Comparison of ENCODE assay signal across 8 cellular contexts in the genomic region with DNA sequence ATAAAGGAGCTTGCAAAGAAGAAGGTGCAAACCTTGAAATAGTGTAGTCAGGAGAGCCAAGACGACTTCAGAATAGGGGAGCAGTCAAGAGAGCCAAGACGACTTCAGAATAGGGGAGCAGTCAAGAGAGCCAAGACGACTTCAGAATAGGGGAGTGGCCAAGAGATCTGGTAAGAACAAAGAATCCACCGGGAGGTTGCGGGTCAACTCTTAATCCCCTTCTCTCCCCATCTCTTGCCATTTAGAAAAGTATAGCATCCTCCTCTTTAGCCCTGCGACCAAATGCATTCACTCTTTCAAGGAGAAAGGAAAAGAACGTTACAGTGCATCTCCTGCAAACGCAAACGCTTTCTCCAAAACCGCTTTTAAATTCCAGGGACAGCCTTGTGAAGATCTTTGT. TPM values are rescaled to one million over a fixed set of nuclear protein-coding genes. Genes with fewer than 3 reads are reported as not detected.
DNase-seq lines count a peak whose midpoint lies in the region; ATAC-seq, FAIRE-seq and TF ChIP-seq lines count a peak whose summit lies in the region.

No MANE protein-coding gene starts in this region.

- H3K4me2 ChIP-seq in OCI-LY1 (ENCODE audit: low read length): peak overlapping the region; percentile 66

- H3K9ac ChIP-seq in OCI-LY1 (ENCODE audit: low read length): peak overlapping the region; percentile 88
- H3K9ac ChIP-seq in endodermal cell (ENCODE audit: extremely low read depth, low read length, poor library complexity, severe bottlenecking): peak overlapping the region; percentile 96

- ATAC-seq in GM18498 (IDR thresholded peaks at IDR 0.05; ENCODE audit: unreplicated experiment): no peak
- no peak for ATAC-seq in HG03378 (IDR thresholded peaks at IDR 0.05; ENCODE audit: unreplicated experiment)

- H3K4me3 ChIP-seq in OCI-LY1 (ENCODE audit: low read depth, low read length, poor library complexity, severe bottlenecking) (peak overlapping the region; percentile 77), endodermal cell (ENCODE audit: low read length) (peak overlapping the region; percentile 99), neuron (ENCODE audit: low read length) (peak overlapping the region; percentile 67)

- peak overlapping the region; percentile 94 for H3K4me3 Mint-ChIP-seq in Calu3 (ENCODE audit: low read depth, unreplicated experiment)
- peak overlapping the region; percentile 96 for H3K4me3 Mint-ChIP-seq in endodermal cell

- TF ChIP-seq CTCF in Calu3 (IDR thresholded peaks at IDR 0.05; ENCODE audit: unreplicated experiment) (no peak), OCI-LY1 (IDR thresholded peaks at IDR 0.05; ENCODE audit: low read length) (no peak), endodermal cell (conservative IDR thresholded peaks at IDR 0.05) (no peak)

- H3K4me1 ChIP-seq in OCI-LY1 (ENCODE audit: insufficient read depth, low read length, severe bottlenecking) (peaks cover 21% of the 10 kb centered on the region), endodermal cell (ENCODE audit: control insufficient read depth, insufficient read depth, low read length) (peaks cover 3% of the 10 kb centered on the region), neuron (ENCODE audit: insufficient read depth, low read length) (peaks cover 8% of the 10 kb centered on the region)

- no peaks in the 10 kb centered on the region for H4K20me1 ChIP-seq in OCI-LY1 (ENCODE audit: insufficient read depth, low read length)

- TSS peak; percentile 56 for BruUV-seq in Calu3 (replicated peaks; lab: Mats Ljungman, UMichigan)

- H3K36me3 Mint-ChIP-seq in Calu3 (ENCODE audit: insufficient read depth, unreplicated experiment) (peaks cover 79% of the 10 kb centered on the region), endodermal cell (ENCODE audit: low read depth) (peaks cover 23% of the 10 kb centered on the region)

- H3K27ac Mint-ChIP-seq in Calu3 (ENCODE audit: unreplicated experiment): peak overlapping the region; percentile 89
- peak overlapping the region; percentile 97 for H3K27ac Mint-ChIP-seq in endodermal cell

- H3K27ac ChIP-seq in OCI-LY1 (ENCODE audit: low read depth, low read length, poor library complexity, severe bottlenecking) (no peak overlapping the region), endodermal cell (ENCODE audit: low read depth, low read length) (peak overlapping the region; percentile 91)

- no peaks in the 10 kb centered on the region for H3K27me3 ChIP-seq in OCI-LY1 (ENCODE audit: insufficient read depth, low read length)
- no peaks in the 10 kb centered on the region for H3K27me3 ChIP-seq in endodermal cell (ENCODE audit: control insufficient read depth, insufficient read depth, low read length, poor library complexity, severe bottlenecking)
- no peaks in the 10 kb centered on the region for H3K27me3 ChIP-seq in neuron (ENCODE audit: insufficient read depth, low read length)

- H3F3A ChIP-seq in OCI-LY1 (ENCODE audit: insufficient read depth, low read length): no peaks in the 10 kb centered on the region

- peaks cover 17% of the 10 kb centered on the region for H3K79me2 ChIP-seq in OCI-LY1 (ENCODE audit: insufficient read depth, low read length)

- H3K36me3 ChIP-seq in OCI-LY1 (ENCODE audit: insufficient read depth, low read length) (peaks cover 24% of the 10 kb centered on the region; the same call in 1 of the 2 replicates), endodermal cell (ENCODE audit: control insufficient read depth, insufficient read depth, low read length) (peaks cover 34% of the 10 kb centered on the region), neuron (ENCODE audit: insufficient read depth, low read length) (peaks cover 26% of the 10 kb centered on the region)

- no peak overlapping the region for H2AFZ ChIP-seq in OCI-LY1 (ENCODE audit: low read length)
- peak overlapping the region; percentile 86 for H2AFZ ChIP-seq in neuron (ENCODE audit: low read depth, low read length)

- peaks cover 49% of the 10 kb centered on the region for H3K4me1 Mint-ChIP-seq in Calu3 (ENCODE audit: low read depth, unreplicated experiment)
- H3K4me1 Mint-ChIP-seq in endodermal cell: peaks cover 38% of the 10 kb centered on the region

- H3K9me3 Mint-ChIP-seq in Calu3 (ENCODE audit: low read depth, unreplicated experiment) (no peaks in the 10 kb centered on the region), endodermal cell (no peaks in the 10 kb centered on the region)

- DNase-seq in Calu3: no peak
- DNase-seq in endodermal cell: no peak
- DNase-seq in stimulated activated CD4-positive, alpha-beta T cell treated with anti-CD3 and anti-CD28 coated beads, Interleukin-2, amount 100 ng/mL, for 24 hours: no peak
- DNase-seq in urothelium cell line (ENCODE audit: low spot score): no peak

- CTCF ChIA-PET in Calu3 (lab: Charles Lee): interaction anchor here (1.1 to 2.2 kb wide), 2 partner anchors 29 to 87 kb away, joined by 3 to 5 read pairs; no protein-coding TSS in a partner anchor

- H3K9me2 ChIP-seq in OCI-LY1 (ENCODE audit: low read depth, low read length): no peaks in the 10 kb centered on the region

- WGBS in endodermal cell (ENCODE audit: insufficient coverage in 1 of 2, insufficient read length in 1 of 2), 2 experiments: 0 to 1% methylated on average over 10 of the region's 10 CpGs

- intact Hi-C loops in Calu3 (cut with micrococcal nuclease; ENCODE audit: unreplicated experiment): loop anchor here (1.0 to 5.0 kb wide), 3 partner anchors 17 to 115 kb away; no protein-coding TSS in a partner anchor

- FAIRE-seq in urothelium cell line (lab: Jason Lieb, UNC): no peak

- H3K27me3 Mint-ChIP-seq in Calu3 (ENCODE audit: unreplicated experiment) (no peaks in the 10 kb centered on the region), endodermal cell (ENCODE audit: insufficient read depth) (no peaks in the 10 kb centered on the region)

- H3K9me3 ChIP-seq in OCI-LY1 (ENCODE audit: low read length): no peaks in the 10 kb centered on the region
- no peaks in the 10 kb centered on the region for H3K9me3 ChIP-seq in endodermal cell (ENCODE audit: control insufficient read depth, low read length)
- H3K9me3 ChIP-seq in neuron (ENCODE audit: low read length): no peaks in the 10 kb centered on the region

RNA-seq across cellular contexts. Expression of a gene that starts 0.7 kb away (rescaled TPM):
- 84.9 and 99.0 TPM in 2 replicates for total RNA-seq in Calu3 (2022)
- 10 to 100 TPM; 83.9 to 95.9 TPM for total RNA-seq in endodermal cell
- 57.7 TPM for polyA plus RNA-seq in endodermal cell (2013, experiment 1 of 2)
- 62.8 TPM for polyA plus RNA-seq in endodermal cell (2013, experiment 2 of 2)

RNA-seq across cellular contexts. Expression of a gene that starts 0.8 kb away (rescaled TPM):
- 42.5 and 43.2 TPM in 2 replicates for total RNA-seq in Calu3 (2022)
- total RNA-seq in endodermal cell: 10 to 100 TPM; 21.1 to 30.1 TPM
- polyA plus RNA-seq in endodermal cell (2013, experiment 1 of 2): 21.5 TPM
- 19.6 TPM for polyA plus RNA-seq in endodermal cell (2013, experiment 2 of 2)
